Comparison of ENCODE assay signal across 8 cellular contexts in genomic region chr2:217798743-217799552, GRCh38.
DNase-seq lines count a peak whose midpoint lies in the region; ATAC-seq and TF ChIP-seq lines count a peak whose summit lies in the region.

No MANE protein-coding gene starts in this region.

- ATAC-seq in GM18502 (IDR thresholded peaks at IDR 0.05; ENCODE audit: poor library complexity, unreplicated experiment) (peak; percentile 83), HG03103 (IDR thresholded peaks at IDR 0.05; ENCODE audit: low read depth, unreplicated experiment) (peak; percentile 75)
- ATAC-seq in naive thymus-derived CD4-positive, alpha-beta T cell, result peak; percentile 86

- peak overlapping the region in 2 of 9 donors; percentile 42 to 84 for H3K27ac Mint-ChIP-seq in naive thymus-derived CD4-positive, alpha-beta T cell
- no peak overlapping the region for H3K27ac Mint-ChIP-seq in activated naive CD4-positive, alpha-beta T cell treated with anti-CD3 and anti-CD28 coated beads, Interleukin-2, amount 10 ng/mL, durations not matched to agents 7 days and 5 days

- DNase-seq in adrenal gland (peak in 6 of 7 donors; percentile 10 to 68 (median 51)), GM10266 (ENCODE audit: extremely low spot score) (no peak), SHP77 (lab: John Stamatoyannopoulos, UW) (no peak)
- DNase-seq in naive thymus-derived CD4-positive, alpha-beta T cell, result peak in 1 of 9 donors; percentile 3
- DNase-seq in activated CD4-positive, CD25-positive, alpha-beta regulatory T cell treated with anti-CD3 and anti-CD28 coated beads, Interleukin-2, amount 50 U/mL, for 72 hours, result no peak
- no peak for DNase-seq in activated naive CD4-positive, alpha-beta T cell treated with anti-CD3 and anti-CD28 coated beads, Interleukin-2, amount 10 ng/mL, durations not matched to agents 7 days and 5 days

- H3K9me3 ChIP-seq in adrenal gland (replicated peaks in 1 of 3), result no peaks in the 10 kb centered on the region
- no peaks in the 10 kb centered on the region for H3K9me3 ChIP-seq in naive thymus-derived CD4-positive, alpha-beta T cell (ENCODE audit: control insufficient read depth in 2 of 3, low read length in 3 of 3)

- TF ChIP-seq CTCF in adrenal gland (IDR thresholded peaks at IDR 0.05) (no peak), GM10266 (IDR thresholded peaks at IDR 0.05; ENCODE audit: control insufficient read depth, insufficient read depth, low read depth, missing control alignments) (no peak)

- WGBS in adrenal gland, 4 donors, result 62 to 76% (median 70%) methylated on average over 14 of the region's 14 CpGs

- H3K4me1 ChIP-seq in adrenal gland (replicated peaks in 1 of 2), result peaks cover 0 to 8% of the 10 kb centered on the region in 2 donors
- H3K4me1 ChIP-seq in naive thymus-derived CD4-positive, alpha-beta T cell (ENCODE audit: control insufficient read depth in 2 of 2, insufficient read depth in 2 of 2, low read length in 2 of 2), result no peaks in the 10 kb centered on the region

- H3K4me3 Mint-ChIP-seq in naive thymus-derived CD4-positive, alpha-beta T cell, result no peak overlapping the region
- no peak overlapping the region for H3K4me3 Mint-ChIP-seq in activated naive CD4-positive, alpha-beta T cell treated with anti-CD3 and anti-CD28 coated beads, Interleukin-2, amount 10 ng/mL, durations not matched to agents 7 days and 5 days

- H3K27me3 ChIP-seq in adrenal gland, result no peaks in the 10 kb centered on the region
- no peaks in the 10 kb centered on the region for H3K27me3 ChIP-seq in naive thymus-derived CD4-positive, alpha-beta T cell (ENCODE audit: control insufficient read depth in 2 of 2, insufficient read depth in 2 of 2, low read length in 2 of 2)

- no peak overlapping the region for H3K4me3 ChIP-seq in adrenal gland
- H3K4me3 ChIP-seq in naive thymus-derived CD4-positive, alpha-beta T cell (ENCODE audit: low read length), result no peak overlapping the region

- no peak for TF ChIP-seq POLR2A in adrenal gland (IDR thresholded peaks at IDR 0.05)

- intact Hi-C loops in adrenal gland (cut with DNase I), result no loop called here
- intact Hi-C loops in naive thymus-derived CD4-positive, alpha-beta T cell (cut with micrococcal nuclease), result no loop called here

- POLR2A ChIA-PET in naive thymus-derived CD4-positive, alpha-beta T cell (lab: Charles Lee), result no interaction called here

- CTCF ChIA-PET in naive thymus-derived CD4-positive, alpha-beta T cell (lab: Charles Lee), result no interaction called here
- CTCF ChIA-PET in activated naive CD4-positive, alpha-beta T cell treated with anti-CD3 and anti-CD28 coated beads, Interleukin-2, amount 10 ng/mL, durations not matched to agents 7 days and 5 days (lab: Charles Lee), result interaction anchor here (1.2 to 1.9 kb wide), 3 partner anchors 10 to 88 kb away, joined by 3 to 9 read pairs (median 5); no protein-coding TSS in a partner anchor

- peak overlapping the region in 2 of 5 donors; percentile 51 to 67 for H3K27ac ChIP-seq in adrenal gland
- H3K27ac ChIP-seq in naive thymus-derived CD4-positive, alpha-beta T cell (ENCODE audit: low read depth, low read length), result no peak overlapping the region

- no peaks in the 10 kb centered on the region for H3K9me3 Mint-ChIP-seq in naive thymus-derived CD4-positive, alpha-beta T cell
- no peaks in the 10 kb centered on the region for H3K9me3 Mint-ChIP-seq in activated naive CD4-positive, alpha-beta T cell treated with anti-CD3 and anti-CD28 coated beads, Interleukin-2, amount 10 ng/mL, durations not matched to agents 7 days and 5 days

- H3K36me3 ChIP-seq in adrenal gland (replicated peaks in 1 of 2), result peaks cover 0 to 28% of the 10 kb centered on the region in 2 donors
- no peaks in the 10 kb centered on the region for H3K36me3 ChIP-seq in naive thymus-derived CD4-positive, alpha-beta T cell (ENCODE audit: control insufficient read depth in 2 of 3, insufficient read depth in 3 of 3, low read length in 3 of 3)

- H3K27me3 Mint-ChIP-seq in naive thymus-derived CD4-positive, alpha-beta T cell, result peaks cover 0 to 2% (median 0%) of the 10 kb centered on the region in 5 donors
- no peaks in the 10 kb centered on the region for H3K27me3 Mint-ChIP-seq in activated naive CD4-positive, alpha-beta T cell treated with anti-CD3 and anti-CD28 coated beads, Interleukin-2, amount 10 ng/mL, durations not matched to agents 7 days and 5 days

- H3K36me3 Mint-ChIP-seq in naive thymus-derived CD4-positive, alpha-beta T cell, result no peaks in the 10 kb centered on the region
- H3K36me3 Mint-ChIP-seq in activated naive CD4-positive, alpha-beta T cell treated with anti-CD3 and anti-CD28 coated beads, Interleukin-2, amount 10 ng/mL, durations not matched to agents 7 days and 5 days, result no peaks in the 10 kb centered on the region

- H3K4me1 Mint-ChIP-seq in naive thymus-derived CD4-positive, alpha-beta T cell, result peaks cover 0 to 3% (median 0%) of the 10 kb centered on the region in 7 donors
- peaks cover 4% of the 10 kb centered on the region for H3K4me1 Mint-ChIP-seq in activated naive CD4-positive, alpha-beta T cell treated with anti-CD3 and anti-CD28 coated beads, Interleukin-2, amount 10 ng/mL, durations not matched to agents 7 days and 5 days

Comparison
In these comparisons a context has a peak if more than half of its experiments do, and no peak if none do; other contexts are left out.
1. DNase-seq: peak in adrenal gland (6 of 7); none in GM10266 (single experiment), SHP77 (0 of 2), activated CD4-positive, CD25-positive, alpha-beta regulatory T cell treated with anti-CD3 and anti-CD28 coated beads, Interleukin-2, amount 50 U/mL, for 72 hours (single experiment) and activated naive CD4-positive, alpha-beta T cell treated with anti-CD3 and anti-CD28 coated beads, Interleukin-2, amount 10 ng/mL, durations not matched to agents 7 days and 5 days (single experiment).
2. Peak in every context shown above with its lines, with median percentiles within 50 percentile points of each other: ATAC-seq.